ENCODE assay signal across 7 cellular contexts in genomic region chr1:109282497-109282951, GRCh38. TPM values are rescaled to one million over a fixed set of nuclear protein-coding genes. Genes with fewer than 3 reads are reported as not detected.
DNase-seq lines count a peak whose midpoint lies in the region; ATAC-seq and TF ChIP-seq lines count a peak whose summit lies in the region.

No MANE protein-coding gene starts in this region.

- H3K36me3 Mint-ChIP-seq in WTC11, result peaks cover 24% of the 10 kb centered on the region
- peaks cover 17% of the 10 kb centered on the region for H3K36me3 Mint-ChIP-seq in stimulated activated effector memory CD8-positive, alpha-beta T cell treated with anti-CD3 and anti-CD28 coated beads, Interleukin-12 subunit alpha, Interleukin-12 subunit beta, amount 100 ng/mL, for 72 hours

- H3K27me3 Mint-ChIP-seq in WTC11 (ENCODE audit: low read depth), result no peaks in the 10 kb centered on the region; the same call in 1 of the 2 replicates

- ATAC-seq in WTC11, result peak; percentile 71
- no peak for ATAC-seq in stimulated activated effector memory CD8-positive, alpha-beta T cell treated with anti-CD3 and anti-CD28 coated beads, Interleukin-12 subunit alpha, Interleukin-12 subunit beta, amount 100 ng/mL, for 72 hours
- ATAC-seq in GM18907 (IDR thresholded peaks at IDR 0.05; ENCODE audit: unreplicated experiment), result no peak
- no peak for ATAC-seq in GM18517 (IDR thresholded peaks at IDR 0.05; ENCODE audit: unreplicated experiment)

- peak overlapping the region; percentile 99 for H3K4me3 Mint-ChIP-seq in WTC11
- peak overlapping the region; percentile 94 for H3K4me3 Mint-ChIP-seq in stimulated activated effector memory CD8-positive, alpha-beta T cell treated with anti-CD3 and anti-CD28 coated beads, Interleukin-12 subunit alpha, Interleukin-12 subunit beta, amount 100 ng/mL, for 72 hours

- POLR2A ChIA-PET in WTC11 (lab: Charles Lee), result interaction anchor here (0.7 to 2.6 kb wide), 9 partner anchors 15 to 116 kb away, joined by 3 to 21 read pairs (median 4); partner anchors contain the start of genes MYBPHL and SORT1

- peaks cover 42% of the 10 kb centered on the region for H3K4me1 Mint-ChIP-seq in WTC11
- peaks cover 14% of the 10 kb centered on the region for H3K4me1 Mint-ChIP-seq in stimulated activated effector memory CD8-positive, alpha-beta T cell treated with anti-CD3 and anti-CD28 coated beads, Interleukin-12 subunit alpha, Interleukin-12 subunit beta, amount 100 ng/mL, for 72 hours

- peak overlapping the region; percentile 85 for H3K4me3 ChIP-seq in HFF-Myc (replicated peaks; ENCODE audit: low read depth, low read length)
- H3K4me3 ChIP-seq in iPS-11a (ENCODE audit: low read depth, low read length), result peak overlapping the region; percentile 86

- no peak overlapping the region; the same call in 1 of the 2 replicates for H3K27ac Mint-ChIP-seq in WTC11
- H3K27ac Mint-ChIP-seq in stimulated activated effector memory CD8-positive, alpha-beta T cell treated with anti-CD3 and anti-CD28 coated beads, Interleukin-12 subunit alpha, Interleukin-12 subunit beta, amount 100 ng/mL, for 72 hours, result peak overlapping the region; percentile 92

- DNase-seq in HFF-Myc (ENCODE audit: extremely low read depth, low read depth) (no peak), WTC11 (ENCODE audit: low spot score) (peak; percentile 47)
- no peak for DNase-seq in stimulated activated effector memory CD8-positive, alpha-beta T cell treated with anti-CD3 and anti-CD28 coated beads, Interleukin-12 subunit alpha, Interleukin-12 subunit beta, amount 100 ng/mL, for 72 hours (ENCODE audit: low spot score in 2 of 2)
- DNase-seq in stimulated activated CD4-positive, alpha-beta T cell treated with anti-CD3 and anti-CD28 coated beads, Interleukin-1b, Interleukin-23, amount 100 ng/mL, for 48 hours, result no peak

- CTCF ChIA-PET in WTC11 (lab: Charles Lee), result interaction anchor here (0.8 to 2.8 kb wide), 20 partner anchors 9 to 250 kb away, joined by 3 to 28 read pairs (median 4); partner anchors contain the start of genes MYBPHL, PSMA5, SARS1 and SORT1

- no peak for TF ChIP-seq CTCF in HFF-Myc (IDR thresholded peaks at IDR 0.05; ENCODE audit: low read depth, low read length, missing control alignments)
- TF ChIP-seq CTCF in WTC11 (IDR thresholded peaks at IDR 0.05), result no peak

- no peaks in the 10 kb centered on the region for H3K9me3 Mint-ChIP-seq in WTC11
- H3K9me3 Mint-ChIP-seq in stimulated activated effector memory CD8-positive, alpha-beta T cell treated with anti-CD3 and anti-CD28 coated beads, Interleukin-12 subunit alpha, Interleukin-12 subunit beta, amount 100 ng/mL, for 72 hours, result no peaks in the 10 kb centered on the region

TF ChIP-seq in WTC11, 78 proteins besides CTCF, POLR2A, EP300 and RAD21:
- no peak for TF ChIP-seq CREM (CRISPR knock-in tag; IDR thresholded peaks at IDR 0.05)
- no peak for TF ChIP-seq FOXK1 (CRISPR knock-in tag; IDR thresholded peaks at IDR 0.05)
- TF ChIP-seq TCF7 (CRISPR knock-in tag; IDR thresholded peaks at IDR 0.05; ENCODE audit: low read depth), result no peak
- TF ChIP-seq RORB (CRISPR knock-in tag; IDR thresholded peaks at IDR 0.05), result no peak
- TF ChIP-seq ZNF138 (CRISPR knock-in tag; conservative IDR thresholded peaks at IDR 0.05), result no peak
- TF ChIP-seq, protein P1, sequence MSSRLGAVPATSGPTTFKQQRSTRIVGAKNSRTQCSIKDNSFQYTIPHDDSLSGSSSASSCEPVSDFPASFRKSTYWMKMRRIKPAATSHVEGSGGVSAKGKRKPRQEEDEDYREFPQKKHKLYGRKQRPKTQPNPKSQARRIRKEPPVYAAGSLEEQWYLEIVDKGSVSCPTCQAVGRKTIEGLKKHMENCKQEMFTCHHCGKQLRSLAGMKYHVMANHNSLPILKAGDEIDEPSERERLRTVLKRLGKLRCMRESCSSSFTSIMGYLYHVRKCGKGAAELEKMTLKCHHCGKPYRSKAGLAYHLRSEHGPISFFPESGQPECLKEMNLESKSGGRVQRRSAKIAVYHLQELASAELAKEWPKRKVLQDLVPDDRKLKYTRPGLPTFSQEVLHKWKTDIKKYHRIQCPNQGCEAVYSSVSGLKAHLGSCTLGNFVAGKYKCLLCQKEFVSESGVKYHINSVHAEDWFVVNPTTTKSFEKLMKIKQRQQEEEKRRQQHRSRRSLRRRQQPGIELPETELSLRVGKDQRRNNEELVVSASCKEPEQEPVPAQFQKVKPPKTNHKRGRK (CRISPR knock-in tag; IDR thresholded peaks at IDR 0.05; ENCODE audit: borderline replicate concordance), result no peak
- TF ChIP-seq FOXP1 (CRISPR knock-in tag; IDR thresholded peaks at IDR 0.05; ENCODE audit: borderline replicate concordance), result no peak; the same call in 1 of the 2 replicates
- no peak for TF ChIP-seq ZNF219 (CRISPR knock-in tag; IDR thresholded peaks at IDR 0.05; ENCODE audit: borderline replicate concordance)

RNA-seq across cellular contexts. Expression of gene PSRC1, which starts 0.4 kb away (rescaled TPM):
- total RNA-seq in WTC11 (2021), result 56.9 to 68.4 TPM (median 64.1 TPM) in 3 replicates

RNA-seq across cellular contexts. Expression of gene MYBPHL, which starts 24.3 kb away (rescaled TPM):
- total RNA-seq in WTC11 (2021), result 0.23 to 1.2 TPM (median 0.94 TPM) in 3 replicates

RNA-seq across cellular contexts. Expression of gene CELSR2, which starts 33.2 kb away (rescaled TPM):
- total RNA-seq in WTC11 (2021), result 26.8 to 31.3 TPM (median 28.2 TPM) in 3 replicates
